1 cellular context compared by ENCODE assay signal in genomic region chr11:58561394-58562102, GRCh38.
TF ChIP-seq lines count a peak whose summit lies in the region.

No MANE protein-coding gene starts in this region.

TF ChIP-seq in HepG2, 621 proteins besides CTCF, POLR2A, EP300 and RAD21 (continued from another document):
- no peak for TF ChIP-seq ZNF33A (CRISPR knock-in tag; IDR thresholded peaks at IDR 0.05; ENCODE audit: borderline replicate concordance)
- peak; percentile 72; the same call in 1 of the 2 replicates for TF ChIP-seq ZNF7 (CRISPR knock-in tag; IDR thresholded peaks at IDR 0.05)
- TF ChIP-seq CEBPG (CRISPR knock-in tag; IDR thresholded peaks at IDR 0.05) = peak; percentile 59; the same call in 1 of the 2 replicates
- TF ChIP-seq, protein P1, sequence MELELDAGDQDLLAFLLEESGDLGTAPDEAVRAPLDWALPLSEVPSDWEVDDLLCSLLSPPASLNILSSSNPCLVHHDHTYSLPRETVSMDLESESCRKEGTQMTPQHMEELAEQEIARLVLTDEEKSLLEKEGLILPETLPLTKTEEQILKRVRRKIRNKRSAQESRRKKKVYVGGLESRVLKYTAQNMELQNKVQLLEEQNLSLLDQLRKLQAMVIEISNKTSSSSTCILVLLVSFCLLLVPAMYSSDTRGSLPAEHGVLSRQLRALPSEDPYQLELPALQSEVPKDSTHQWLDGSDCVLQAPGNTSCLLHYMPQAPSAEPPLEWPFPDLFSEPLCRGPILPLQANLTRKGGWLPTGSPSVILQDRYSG (CRISPR knock-in tag; IDR thresholded peaks at IDR 0.05) = no peak
- no peak for TF ChIP-seq NRL (CRISPR knock-in tag; IDR thresholded peaks at IDR 0.05; ENCODE audit: borderline replicate concordance)
- TF ChIP-seq, protein P2, sequence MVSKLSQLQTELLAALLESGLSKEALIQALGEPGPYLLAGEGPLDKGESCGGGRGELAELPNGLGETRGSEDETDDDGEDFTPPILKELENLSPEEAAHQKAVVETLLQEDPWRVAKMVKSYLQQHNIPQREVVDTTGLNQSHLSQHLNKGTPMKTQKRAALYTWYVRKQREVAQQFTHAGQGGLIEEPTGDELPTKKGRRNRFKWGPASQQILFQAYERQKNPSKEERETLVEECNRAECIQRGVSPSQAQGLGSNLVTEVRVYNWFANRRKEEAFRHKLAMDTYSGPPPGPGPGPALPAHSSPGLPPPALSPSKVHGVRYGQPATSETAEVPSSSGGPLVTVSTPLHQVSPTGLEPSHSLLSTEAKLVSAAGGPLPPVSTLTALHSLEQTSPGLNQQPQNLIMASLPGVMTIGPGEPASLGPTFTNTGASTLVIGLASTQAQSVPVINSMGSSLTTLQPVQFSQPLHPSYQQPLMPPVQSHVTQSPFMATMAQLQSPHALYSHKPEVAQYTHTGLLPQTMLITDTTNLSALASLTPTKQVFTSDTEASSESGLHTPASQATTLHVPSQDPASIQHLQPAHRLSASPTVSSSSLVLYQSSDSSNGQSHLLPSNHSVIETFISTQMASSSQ (IDR thresholded peaks at IDR 0.05; ENCODE audit: low read depth) = peak; percentile 78
- TF ChIP-seq, protein P2 (CRISPR knock-in tag; IDR thresholded peaks at IDR 0.05; ENCODE audit: borderline replicate concordance) = peak; percentile 51; the same call in 1 of the 2 replicates
- TF ChIP-seq ZNF607 (CRISPR knock-in tag; IDR thresholded peaks at IDR 0.05; ENCODE audit: borderline replicate concordance) = no peak
- no peak for TF ChIP-seq PPARG (CRISPR knock-in tag; conservative IDR thresholded peaks at IDR 0.05)
- peak; percentile 14; the same call in 1 of the 2 replicates for TF ChIP-seq CREM (IDR thresholded peaks at IDR 0.05)
- TF ChIP-seq CREM (CRISPR knock-in tag; IDR thresholded peaks at IDR 0.05) = no peak
- peak; percentile 17 for TF ChIP-seq TEAD3 (CRISPR knock-in tag; optimal IDR thresholded peaks at IDR 0.05; ENCODE audit: borderline replicate concordance)
- no peak for TF ChIP-seq SP1 (IDR thresholded peaks at IDR 0.05)
- TF ChIP-seq SP1 (CRISPR knock-in tag; IDR thresholded peaks at IDR 0.05) = no peak
TF ChIP-seq in HepG2: peak in this region for 28.
